Comparison of ENCODE assay signal across 27 cellular contexts in genomic region chr14:72662213-72662612, GRCh38.
DNase-seq lines count a peak whose midpoint lies in the region; ATAC-seq, FAIRE-seq and TF ChIP-seq lines count a peak whose summit lies in the region.
"Had no signal": no experiment of that assay in that cellular context is flagged by ENCODE, and none has a peak within 500 bp of the region (broad histone marks: within the 10 kb centered on the region; RNA-seq: fewer than 3 reads in every experiment).

No MANE protein-coding gene starts in this region.

- FAIRE-seq in astrocyte (lab: Jason Lieb, UNC) (no peak), H1 (lab: Jason Lieb, UNC) (no peak)
- FAIRE-seq: A204.1, D721Med, GM12878, H54 had no signal

- TF ChIP-seq CTCF in cardiac muscle cell (IDR thresholded peaks at IDR 0.05; ENCODE audit: low read depth, low read length) = no peak
- no peak for TF ChIP-seq CTCF in astrocyte (IDR thresholded peaks at IDR 0.05; ENCODE audit: insufficient read depth, low read depth, low read length)
- no peak for TF ChIP-seq CTCF in H1 (IDR thresholded peaks at IDR 0.05; ENCODE audit: control extremely low read depth in 1 of 3, insufficient read depth in 1 of 3, low read depth in 1 of 3, low read length in 3 of 3)
- TF ChIP-seq CTCF in smooth muscle cell (IDR thresholded peaks at IDR 0.05; ENCODE audit: borderline replicate concordance, insufficient read depth, poor library complexity, severe bottlenecking) = no peak

- H3K4ac ChIP-seq in H1 (replicated peaks; ENCODE audit: insufficient read length, low read depth, low read length) = no peak overlapping the region

- peaks cover 9% of the 10 kb centered on the region for H3K4me1 ChIP-seq in cardiac muscle cell (ENCODE audit: low read depth)
- H3K4me1 ChIP-seq in astrocyte (ENCODE audit: insufficient read depth, low read length) = peaks cover 37% of the 10 kb centered on the region
- no peaks in the 10 kb centered on the region for H3K4me1 ChIP-seq in H1 (replicated peaks in 1 of 4; ENCODE audit: control insufficient read depth in 3 of 4, insufficient read depth in 4 of 4, low read length in 3 of 4)
- H3K4me1 ChIP-seq in smooth muscle cell (ENCODE audit: low read depth) = peaks cover 6% of the 10 kb centered on the region
- H3K4me1 ChIP-seq: BE2C; BLaER1 treated with 17β-estradiol and CSF1 and Interleukin-3, amounts not matched to agents 10 nM and 100 nM; HAP-1 had no signal

- H2AK5ac ChIP-seq in H1 (ENCODE audit: low read depth, low read length) = no peak overlapping the region

- ATAC-seq in Right ventricle myocardium superior (ENCODE audit: poor library complexity) = no peak
- ATAC-seq: GM23338 had no signal

- no peaks in the 10 kb centered on the region for H3K27me3 Mint-ChIP-seq in astrocyte (ENCODE audit: low read depth, unreplicated experiment)
- H3K27me3 Mint-ChIP-seq: CD4-positive, alpha-beta T cell had no signal

- no peaks in the 10 kb centered on the region for H3K9me3 Mint-ChIP-seq in astrocyte (ENCODE audit: unreplicated experiment)
- H3K9me3 Mint-ChIP-seq: CD14-positive monocyte; CD4-positive, alpha-beta T cell; CD8-positive, alpha-beta memory T cell; GM23338; HFFc6 had no signal

- H4K20me1 ChIP-seq in astrocyte (ENCODE audit: insufficient read depth, low read length) = no peaks in the 10 kb centered on the region
- no peaks in the 10 kb centered on the region for H4K20me1 ChIP-seq in H1 (replicated peaks in 1 of 2; ENCODE audit: control insufficient read depth in 1 of 2, insufficient read depth in 2 of 2, low read length in 2 of 2)
- H4K20me1 ChIP-seq in smooth muscle cell (ENCODE audit: low read depth) = no peaks in the 10 kb centered on the region
- H4K20me1 ChIP-seq: BLaER1 treated with 17β-estradiol and CSF1 and Interleukin-3, amounts not matched to agents 10 nM and 100 nM had no signal

- no peak overlapping the region for H4K5ac ChIP-seq in H1 (ENCODE audit: insufficient read length, low read depth, low read length)

- POLR2A ChIA-PET in H1 (lab: Charles Lee; ENCODE audit: partially characterized antibody) = no interaction called here

- no peaks in the 10 kb centered on the region for H3K36me3 Mint-ChIP-seq in astrocyte (ENCODE audit: low read depth, unreplicated experiment)
- H3K36me3 Mint-ChIP-seq: CD14-positive monocyte had no signal

- H4K8ac ChIP-seq in H1 (ENCODE audit: extremely low read depth, insufficient read depth, low read length) = no peak overlapping the region

- H3K23ac ChIP-seq in H1 (ENCODE audit: insufficient read length) = no peak overlapping the region

- no peaks in the 10 kb centered on the region for H3K79me2 ChIP-seq in astrocyte (ENCODE audit: insufficient read depth, low read length)
- no peaks in the 10 kb centered on the region for H3K79me2 ChIP-seq in H1 (ENCODE audit: control insufficient read depth in 1 of 2, insufficient read depth in 2 of 2, low read length in 2 of 2)
- H3K79me2 ChIP-seq in smooth muscle cell (ENCODE audit: low read depth) = no peaks in the 10 kb centered on the region

- peaks cover 47% of the 10 kb centered on the region for H3K4me1 Mint-ChIP-seq in astrocyte (ENCODE audit: low read depth, unreplicated experiment)
- H3K4me1 Mint-ChIP-seq: CD14-positive monocyte; CD8-positive, alpha-beta memory T cell; GM23338 had no signal

- peak overlapping the region; percentile 56 for H3K27ac Mint-ChIP-seq in astrocyte (ENCODE audit: unreplicated experiment)
- H3K27ac Mint-ChIP-seq: CD14-positive monocyte; CD4-positive, alpha-beta T cell; GM23338; HFFc6 had no signal

- no peak for TF ChIP-seq EP300 in H1 (IDR thresholded peaks at IDR 0.05; ENCODE audit: borderline replicate concordance in 1 of 2, low read depth in 2 of 2, low read length in 2 of 2)

- no peak overlapping the region for H3K56ac ChIP-seq in H1 (replicated peaks; ENCODE audit: insufficient read length, low read depth, low read length)

- no peak overlapping the region for H3K9ac ChIP-seq in astrocyte (ENCODE audit: low read length)
- H3K9ac ChIP-seq in H1 (replicated peaks in 1 of 4; ENCODE audit: extremely low read depth in 1 of 4, low read depth in 3 of 4, low read length in 3 of 4) = no peak overlapping the region
- H3K9ac ChIP-seq in smooth muscle cell (ENCODE audit: low read depth) = no peak overlapping the region
- H3K9ac ChIP-seq: BLaER1 treated with 17β-estradiol and CSF1 and Interleukin-3, amounts not matched to agents 10 nM and 100 nM had no signal

- H3K4me2 ChIP-seq in astrocyte (ENCODE audit: low read length) (no peak overlapping the region), H1 (ENCODE audit: insufficient read depth in 1 of 2, low read depth in 2 of 2, low read length in 2 of 2) (no peak overlapping the region), smooth muscle cell (peak overlapping the region; percentile 19)
- H3K4me2 ChIP-seq: BLaER1 treated with 17β-estradiol and CSF1 and Interleukin-3, amounts not matched to agents 10 nM and 100 nM; GM23338 had no signal

- intact Hi-C loops in Right ventricle myocardium superior (cut with DNase I) = no loop called here

- 95% methylated on average over 2 of the region's 2 CpGs; no CpG with 5 or more reads in 1 of the 2 experiments for WGBS in H1 (ENCODE audit: extremely low coverage in 1 of 2, insufficient coverage in 1 of 2, insufficient read length in 1 of 2, insufficient replicate concordance in 2 of 2, low coverage in 1 of 2, low lambda C conversion rate in 2 of 2, missing lambda C conversion rate in 1 of 2), 2 experiments
- 86% methylated on average over 2 of the region's 2 CpGs for WGBS in smooth muscle cell (ENCODE audit: low lambda C conversion rate)

- H2AFZ ChIP-seq in astrocyte (ENCODE audit: low read depth, low read length) = no peak overlapping the region
- H2AFZ ChIP-seq in H1 (ENCODE audit: low read length) = no peak overlapping the region
- H2AFZ ChIP-seq in smooth muscle cell (ENCODE audit: low read depth) = peak overlapping the region; percentile 26
- H2AFZ ChIP-seq: GM23338 had no signal

- H3K36me3 ChIP-seq in cardiac muscle cell = peaks cover 28% of the 10 kb centered on the region
- no peaks in the 10 kb centered on the region for H3K36me3 ChIP-seq in astrocyte (ENCODE audit: insufficient read depth, low read length)
- H3K36me3 ChIP-seq in H1 (ENCODE audit: control insufficient read depth in 2 of 4, insufficient read depth in 4 of 4, low read length in 3 of 4) = no peaks in the 10 kb centered on the region
- no peaks in the 10 kb centered on the region for H3K36me3 ChIP-seq in smooth muscle cell (ENCODE audit: low read depth)
- H3K36me3 ChIP-seq: BLaER1 treated with 17β-estradiol and CSF1 and Interleukin-3, amounts not matched to agents 10 nM and 100 nM; HAP-1 had no signal

- no peaks in the 10 kb centered on the region for H3F3A ChIP-seq in smooth muscle cell (ENCODE audit: low read depth)

- H3K79me1 ChIP-seq in H1 (ENCODE audit: low read depth, low read length) = no peaks in the 10 kb centered on the region

- no peaks in the 10 kb centered on the region for H3K23me2 ChIP-seq in H1 (ENCODE audit: low read depth, low read length)

- no peaks in the 10 kb centered on the region for H3K9me3 ChIP-seq in cardiac muscle cell (ENCODE audit: low read depth)
- H3K9me3 ChIP-seq in astrocyte (ENCODE audit: insufficient read depth, low read depth, low read length) = no peaks in the 10 kb centered on the region
- H3K9me3 ChIP-seq in H1 (ENCODE audit: insufficient read depth in 2 of 2, low read depth in 1 of 2, low read length in 1 of 2) = no peaks in the 10 kb centered on the region
- no peaks in the 10 kb centered on the region for H3K9me3 ChIP-seq in smooth muscle cell (replicated peaks; ENCODE audit: low read depth)
- H3K9me3 ChIP-seq: BE2C; BLaER1 treated with 17β-estradiol and CSF1 and Interleukin-3, amounts not matched to agents 10 nM and 100 nM; HAP-1 had no signal

- no peak for DNase-seq in cardiac muscle cell (ENCODE audit: low read depth in 1 of 2, low spot score in 1 of 2)
- DNase-seq in Right ventricle myocardium superior = no peak
- DNase-seq in astrocyte (ENCODE audit: low read depth) = no peak
- no peak for DNase-seq in H1 (ENCODE audit: low read depth in 1 of 2, low spot score in 2 of 2)
- DNase-seq in smooth muscle cell (lab: John Stamatoyannopoulos, UW; ENCODE audit: unreplicated experiment) = no peak
- no peak for DNase-seq in NOMO-1 treated with dmso at 0.1 percent for 144 hours (lab: John Stamatoyannopoulos, UW; ENCODE audit: unreplicated experiment)
- no peak for DNase-seq in NCI-H2107 (lab: John Stamatoyannopoulos, UW)
- DNase-seq in NCI-H2029 treated with DMSO at 0.1 percent for 48 hours (lab: John Stamatoyannopoulos, UW) = no peak
- DNase-seq: ACHN; AML-193; BE2C; CD4-positive, alpha-beta T cell; CD8-positive, alpha-beta memory T cell; DMS 273 treated with DMSO at 0.1 percent for 48 hours; DMS79; EL; GDM1; HFFc6 had no signal

- H3K27me3 ChIP-seq in cardiac muscle cell (no peaks in the 10 kb centered on the region), astrocyte (ENCODE audit: insufficient read depth, low read length) (no peaks in the 10 kb centered on the region), H1 (replicated peaks in 1 of 4; ENCODE audit: control insufficient read depth in 3 of 4, extremely low read depth in 1 of 4, insufficient read depth in 3 of 4, low read length in 3 of 4) (peaks cover 0 to 2% (median 0%) of the 10 kb centered on the region in 4 experiments; a peak in 1 of 7 replicates), smooth muscle cell (ENCODE audit: low read depth) (no peaks in the 10 kb centered on the region)
- H3K27me3 ChIP-seq: BE2C; BLaER1 treated with 17β-estradiol and CSF1 and Interleukin-3, amounts not matched to agents 10 nM and 100 nM had no signal

- H3K4me3 ChIP-seq in cardiac muscle cell (no peak overlapping the region), astrocyte (ENCODE audit: insufficient read depth, low read depth, low read length) (no peak overlapping the region), H1 (ENCODE audit: extremely low read depth in 1 of 4, insufficient read depth in 2 of 4, low read depth in 3 of 4, low read length in 4 of 4) (no peak overlapping the region), smooth muscle cell (no peak overlapping the region)
- H3K4me3 ChIP-seq: BLaER1 treated with 17β-estradiol and CSF1 and Interleukin-3, amounts not matched to agents 10 nM and 100 nM; GM12878; GM23338; HAP-1 had no signal

- no peak overlapping the region for H2BK15ac ChIP-seq in H1 (ENCODE audit: low read length)

- H3K27ac ChIP-seq in cardiac muscle cell = peak overlapping the region; percentile 4
- no peak overlapping the region for H3K27ac ChIP-seq in astrocyte (ENCODE audit: low read depth, low read length)
- H3K27ac ChIP-seq in H1 (ENCODE audit: low read depth, low read length) = no peak overlapping the region
- H3K27ac ChIP-seq in smooth muscle cell (ENCODE audit: low read depth) = no peak overlapping the region
- H3K27ac ChIP-seq: 22Rv1; BLaER1 treated with 17β-estradiol and CSF1 and Interleukin-3, amounts not matched to agents 10 nM and 100 nM had no signal

- TF ChIP-seq RAD21 in H1 (IDR thresholded peaks at IDR 0.05 in 1 of 2, conservative IDR thresholded peaks at IDR 0.05 in 1 of 2; ENCODE audit: low read depth in 2 of 2, low read length in 2 of 2) = no peak

- no peak overlapping the region for H3K4me3 Mint-ChIP-seq in astrocyte (ENCODE audit: unreplicated experiment)
- H3K4me3 Mint-ChIP-seq: CD14-positive monocyte; CD4-positive, alpha-beta T cell; CD8-positive, alpha-beta memory T cell; GM23338; HFFc6 had no signal

- CTCF ChIA-PET in H1 (lab: Charles Lee; ENCODE audit: partially characterized antibody) = no interaction called here

- H2BK20ac ChIP-seq in H1 (ENCODE audit: low read length) = no peak overlapping the region

- H2BK5ac ChIP-seq in H1 (ENCODE audit: low read depth, low read length) = no peak overlapping the region

- H3K18ac ChIP-seq in H1 (ENCODE audit: extremely low read depth, low read length) = no peak overlapping the region

- TF ChIP-seq POLR2A in H1 (IDR thresholded peaks at IDR 0.05; ENCODE audit: control extremely low read depth in 1 of 2, low read depth in 2 of 2, low read length in 2 of 2) = no peak

- no peak overlapping the region for H3K14ac ChIP-seq in H1 (ENCODE audit: insufficient read length)

- H2BK12ac ChIP-seq in H1 (ENCODE audit: low read depth, low read length) = no peak overlapping the region

- no peak overlapping the region for H4K91ac ChIP-seq in H1 (replicated peaks; ENCODE audit: insufficient read length, low read length)

- H2BK120ac ChIP-seq in H1 (replicated peaks; ENCODE audit: low read depth, low read length) = no peak overlapping the region
